ENCODE assay signal across 25 cellular contexts in genomic region chr3:16836505-16837237, GRCh38. TPM values are rescaled to one million over a fixed set of nuclear protein-coding genes. Genes with fewer than 3 reads are reported as not detected.
DNase-seq lines count a peak whose midpoint lies in the region; ATAC-seq and TF ChIP-seq lines count a peak whose summit lies in the region.
"Had no signal": no experiment of that assay in that cellular context is flagged by ENCODE, and none has a peak within 500 bp of the region (broad histone marks: within the 10 kb centered on the region; RNA-seq: fewer than 3 reads in every experiment).

No MANE protein-coding gene starts in this region.

- intact Hi-C loops in body of pancreas (cut with DNase I) (no loop called here), psoas muscle (cut with DNase I) (loop anchor here (5.0 kb wide), 2 partner anchors 64 to 69 kb away; no protein-coding TSS in a partner anchor)

- H3K9ac ChIP-seq in MM.1S (ENCODE audit: low read length) = no peak overlapping the region
- H3K9ac ChIP-seq: BLaER1 treated with 17β-estradiol and CSF1 and Interleukin-3, amounts not matched to agents 10 nM and 100 nM had no signal

- no peak for TF ChIP-seq CTCF in MM.1S (IDR thresholded peaks at IDR 0.05; ENCODE audit: low read length)
- TF ChIP-seq CTCF in body of pancreas (IDR thresholded peaks at IDR 0.05) = no peak
- TF ChIP-seq CTCF in psoas muscle (IDR thresholded peaks at IDR 0.05) = no peak

- H3K4me1 ChIP-seq in MM.1S (ENCODE audit: low read length) (peaks cover 45% of the 10 kb centered on the region), body of pancreas (peaks cover 42% of the 10 kb centered on the region), psoas muscle (peaks cover 13% of the 10 kb centered on the region)
- H3K4me1 ChIP-seq: breast epithelium had no signal

- 50 to 52% methylated on average over 4 of the region's 4 CpGs for WGBS in body of pancreas, 2 donors
- 58 to 75% (median 62%) methylated on average over 4 of the region's 4 CpGs for WGBS in psoas muscle, 3 donors

- no peaks in the 10 kb centered on the region for H3K36me3 ChIP-seq in MM.1S (replicated peaks; ENCODE audit: insufficient read depth, low read length)
- H3K36me3 ChIP-seq in body of pancreas (replicated peaks in 1 of 2; ENCODE audit: insufficient read depth in 1 of 2, low read depth in 2 of 2) = no peaks in the 10 kb centered on the region
- no peaks in the 10 kb centered on the region for H3K36me3 ChIP-seq in psoas muscle (ENCODE audit: insufficient read depth in 1 of 2, low read depth in 1 of 2)
- H3K36me3 ChIP-seq in MG63 = no peaks in the 10 kb centered on the region
- H3K36me3 ChIP-seq: BLaER1 treated with 17β-estradiol and CSF1 and Interleukin-3, amounts not matched to agents 10 nM and 100 nM; breast epithelium; pancreas; tibial nerve had no signal

- no peaks in the 10 kb centered on the region for H3K27me3 ChIP-seq in MM.1S (replicated peaks; ENCODE audit: insufficient read depth, low read length)
- H3K27me3 ChIP-seq in body of pancreas = no peaks in the 10 kb centered on the region
- H3K27me3 ChIP-seq in psoas muscle (ENCODE audit: insufficient read depth in 3 of 3, low read length in 2 of 3) = no peaks in the 10 kb centered on the region
- no peaks in the 10 kb centered on the region for H3K27me3 ChIP-seq in MG63
- H3K27me3 ChIP-seq: BLaER1 treated with 17β-estradiol and CSF1 and Interleukin-3, amounts not matched to agents 10 nM and 100 nM; breast epithelium; pancreas; tibial nerve had no signal

- H3K79me2 ChIP-seq in MM.1S (ENCODE audit: low read length) = no peaks in the 10 kb centered on the region

- H3K27ac ChIP-seq in MM.1S (ENCODE audit: low read length) = no peak overlapping the region
- H3K27ac ChIP-seq in body of pancreas = peak overlapping the region in 3 of 4 donors; percentile 52 to 63 (median 59)
- peak overlapping the region; percentile 87 for H3K27ac ChIP-seq in psoas muscle
- H3K27ac ChIP-seq: BLaER1 treated with 17β-estradiol and CSF1 and Interleukin-3, amounts not matched to agents 10 nM and 100 nM; breast epithelium had no signal

- H3K9me2 ChIP-seq in MM.1S (replicated peaks; ENCODE audit: insufficient read depth, low read length) = no peaks in the 10 kb centered on the region

- H3K4me3 ChIP-seq in MM.1S (ENCODE audit: low read length) (no peak overlapping the region), body of pancreas (no peak overlapping the region), psoas muscle (peak overlapping the region; percentile 55), MG63 (no peak overlapping the region)
- H3K4me3 ChIP-seq: BLaER1 treated with 17β-estradiol and CSF1 and Interleukin-3, amounts not matched to agents 10 nM and 100 nM; breast epithelium; pancreas; tibial nerve had no signal

- peaks cover 30% of the 10 kb centered on the region for H3F3A ChIP-seq in MM.1S (ENCODE audit: insufficient read depth, low read length)

- 0 out of 2 replicates have a peak overlapping the region, but pooled peaks have one; percentile 44 for H3K4me2 ChIP-seq in MM.1S (ENCODE audit: low read depth, low read length)

- DNase-seq in EH (ENCODE audit: low read depth) (peak; percentile 21), MM.1S (no peak), body of pancreas (no peak), psoas muscle (no peak), RPMI8226 (no peak), MG63 (no peak)
- DNase-seq: activated CD4-positive, alpha-beta T cell treated with anti-CD3 and anti-CD28 coated beads for 1 hour; activated CD8-positive, alpha-beta T cell treated with anti-CD3 and anti-CD28 coated beads for 36 hours; activated naive CD4-positive, alpha-beta T cell treated with anti-CD3 and anti-CD28 coated beads for 36 hours; amniotic stem cell; DMS53; GDM1; GOT3; NCI-H1417 treated with DMSO at 0.1 percent for 48 hours; NCI-H2029 treated with DMSO at 0.1 percent for 48 hours; PC-3; retina; stimulated activated CD4-positive, alpha-beta T cell treated with anti-CD3 and anti-CD28 coated beads, Interleukin-12 subunit alpha, Interleukin-12 subunit beta, amount 100 ng/mL, for 4 hours; stimulated activated CD4-positive, alpha-beta T cell treated with anti-CD3 and anti-CD28 coated beads, Interleukin-4, amount 100 ng/mL, for 1 hour; T-helper 17 cell had no signal

- ATAC-seq in body of pancreas (no peak), psoas muscle (no peak), HG03175 (IDR thresholded peaks at IDR 0.05; ENCODE audit: unreplicated experiment) (no peak)
- ATAC-seq: activated CD8-positive, alpha-beta T cell treated with anti-CD3 and anti-CD28 coated beads for 36 hours; PC-3; T-helper 17 cell had no signal

- no peaks in the 10 kb centered on the region for H4K20me1 ChIP-seq in MM.1S (ENCODE audit: insufficient read depth, low read length)
- H4K20me1 ChIP-seq: BLaER1 treated with 17β-estradiol and CSF1 and Interleukin-3, amounts not matched to agents 10 nM and 100 nM had no signal

- H2AFZ ChIP-seq in MM.1S (ENCODE audit: low read length) = no peak overlapping the region

- TF ChIP-seq POLR2A in body of pancreas (IDR thresholded peaks at IDR 0.05) = no peak

- H3K9me3 ChIP-seq in MM.1S (replicated peaks; ENCODE audit: insufficient read depth, low read length) (no peaks in the 10 kb centered on the region), body of pancreas (no peaks in the 10 kb centered on the region), psoas muscle (no peaks in the 10 kb centered on the region), MG63 (no peaks in the 10 kb centered on the region)
- H3K9me3 ChIP-seq: BLaER1 treated with 17β-estradiol and CSF1 and Interleukin-3, amounts not matched to agents 10 nM and 100 nM; breast epithelium; pancreas; tibial nerve had no signal

RNA-seq across cellular contexts. Expression of gene PLCL2, which starts 48.1 kb away (rescaled TPM):
- 10 to 100 TPM; 13.7 to 25.7 TPM for total RNA-seq in body of pancreas
- total RNA-seq in psoas muscle = 10 to 100 TPM; 16.4 to 32.7 (median 23.5) TPM
- 10 to 100 TPM in 2 of 3 donors, 1 to 10 TPM in 1; 4.2 to 23.2 (median 14.0) TPM for polyA plus RNA-seq in psoas muscle
- total RNA-seq in MG63 (2014; rRNA removed; shearing (Covaris generic); ENCODE audit: low replicate concordance) = 6.2 and 9.6 TPM in 2 replicates
